28 cellular contexts compared by ENCODE assay signal in genomic region chr13:24506698-24507335, GRCh38.
"Had no signal": no experiment of that assay in that cellular context is flagged by ENCODE, and none has a peak within 500 bp of the region (broad histone marks: within the 10 kb centered on the region; RNA-seq: fewer than 3 reads in every experiment).

No MANE protein-coding gene starts in this region.

- H3K4me2 ChIP-seq: hepatocyte, smooth muscle cell had no signal

- H3K9me3 Mint-ChIP-seq: immature natural killer cell; memory B cell; natural killer cell; stimulated activated memory B cell treated with anti-CD40 and anti-IgM and Interleukin-4, amounts not matched to agents 10 μg/mL and 1 μg/mL and 100 μg/mL, for 72 hours had no signal

- H3K36me3 Mint-ChIP-seq: natural killer cell had no signal

- FAIRE-seq: endothelial cell of umbilical vein, pancreas, urothelium cell line had no signal

- DNase-seq: dermis blood vessel endothelial cell; effector memory CD4-positive, alpha-beta T cell; foreskin keratinocyte; heart left ventricle; immature natural killer cell; islet precursor cell; left ventricle myocardium superior; natural killer cell; retina; stimulated activated CD4-positive, alpha-beta T cell treated with anti-CD3 and anti-CD28 coated beads, Interleukin-2, amount 100 ng/mL, for 24 hours; stimulated activated CD4-positive, alpha-beta T cell treated with anti-CD3 and anti-CD28 coated beads, Interleukin-4, amount 100 ng/mL, for 24 hours; stimulated activated naive CD8-positive, alpha-beta T cell treated with anti-CD3 and anti-CD28 coated beads, Interleukin-15, Interleukin-2, amounts not matched to agents 100 U/mL and 50 U/mL, for 24 hours; substantia nigra had no signal

- H3K4me3 Mint-ChIP-seq: memory B cell; natural killer cell; stimulated activated memory B cell treated with anti-CD40 and anti-IgM and Interleukin-4, amounts not matched to agents 10 μg/mL and 1 μg/mL and 100 μg/mL, for 72 hours had no signal

- H3K27ac Mint-ChIP-seq: memory B cell; stimulated activated memory B cell treated with anti-CD40 and anti-IgM and Interleukin-4, amounts not matched to agents 10 μg/mL and 1 μg/mL and 100 μg/mL, for 72 hours had no signal

- H3K27me3 Mint-ChIP-seq: memory B cell; stimulated activated memory B cell treated with anti-CD40 and anti-IgM and Interleukin-4, amounts not matched to agents 10 μg/mL and 1 μg/mL and 100 μg/mL, for 72 hours had no signal

- H3K4me3 ChIP-seq: coronary artery, esophagus muscularis mucosa, gastroesophageal sphincter, heart left ventricle, hepatocyte, lung, pancreas, smooth muscle cell, thoracic aorta, tibial nerve, upper lobe of left lung had no signal

- H3K27ac ChIP-seq: coronary artery, esophagus muscularis mucosa, foreskin keratinocyte, gastroesophageal sphincter, heart left ventricle, hepatocyte, pancreas, thoracic aorta, tibial nerve, upper lobe of left lung had no signal

- H3K27me3 ChIP-seq: esophagus muscularis mucosa, foreskin keratinocyte, gastroesophageal sphincter, heart left ventricle, hepatocyte, pancreas, tibial nerve, upper lobe of left lung had no signal

- H3K36me3 ChIP-seq: thoracic aorta had no signal

- ATAC-seq: foreskin keratinocyte; gastroesophageal sphincter; left ventricle myocardium superior; natural killer cell; pancreas; sciatic nerve; stimulated activated memory B cell treated with anti-CD40 and anti-IgM and Interleukin-4, amounts not matched to agents 10 μg/mL and 1 μg/mL and 100 μg/mL, for 72 hours; stimulated activated naive CD8-positive, alpha-beta T cell treated with anti-CD3 and anti-CD28 coated beads, Interleukin-15, Interleukin-2, amounts not matched to agents 100 U/mL and 50 U/mL, for 24 hours had no signal

- H2AFZ ChIP-seq: hepatocyte had no signal

- H3K9me3 ChIP-seq: esophagus muscularis mucosa, gastroesophageal sphincter, heart left ventricle, pancreas, thoracic aorta, tibial nerve, upper lobe of left lung had no signal
